In the genomic region with DNA sequence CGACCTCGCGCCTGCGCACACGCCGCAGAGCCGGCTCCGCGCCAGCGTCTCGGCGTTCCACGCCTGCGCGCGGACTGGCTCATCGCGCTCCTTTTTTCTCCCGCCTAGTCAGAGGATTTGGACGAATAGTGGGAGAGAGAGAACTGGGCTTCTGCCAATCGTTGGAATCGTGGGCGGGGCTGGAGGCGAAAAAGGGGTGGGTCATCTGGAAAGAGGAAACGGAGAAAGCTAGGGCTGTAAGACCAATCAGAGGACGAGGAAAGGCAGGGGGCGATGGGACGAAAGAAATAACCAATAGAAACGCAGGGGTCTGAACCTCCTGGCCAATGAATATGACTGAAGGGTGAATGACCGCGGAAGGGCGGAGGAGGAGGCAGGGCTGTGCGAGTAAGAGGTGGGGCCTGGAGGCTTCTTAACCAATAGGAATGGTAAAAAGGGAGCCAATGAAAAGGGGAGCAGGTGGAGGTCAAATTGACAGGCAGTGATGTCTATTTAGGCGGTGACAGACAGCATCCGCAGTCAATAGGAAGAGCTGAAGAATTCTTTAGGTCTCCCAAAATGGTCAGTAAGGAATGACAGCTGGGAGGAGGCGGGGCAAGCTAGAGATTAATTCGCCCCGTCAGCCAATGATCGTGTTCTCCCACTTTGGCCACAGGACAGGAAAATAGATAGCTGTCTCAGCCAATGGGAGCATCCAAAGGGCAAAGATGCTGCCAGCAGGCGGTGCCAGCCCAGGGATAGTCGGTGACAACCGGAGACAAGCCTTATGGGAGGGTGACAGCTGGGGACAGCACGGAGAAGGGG, we compare ENCODE assay signal across 1 cellular context.
A peak's percentile ranks its signal among the peaks of the same experiment; 100 is the strongest.
TF ChIP-seq lines count a peak whose summit lies in the region.

A gene with protein sequence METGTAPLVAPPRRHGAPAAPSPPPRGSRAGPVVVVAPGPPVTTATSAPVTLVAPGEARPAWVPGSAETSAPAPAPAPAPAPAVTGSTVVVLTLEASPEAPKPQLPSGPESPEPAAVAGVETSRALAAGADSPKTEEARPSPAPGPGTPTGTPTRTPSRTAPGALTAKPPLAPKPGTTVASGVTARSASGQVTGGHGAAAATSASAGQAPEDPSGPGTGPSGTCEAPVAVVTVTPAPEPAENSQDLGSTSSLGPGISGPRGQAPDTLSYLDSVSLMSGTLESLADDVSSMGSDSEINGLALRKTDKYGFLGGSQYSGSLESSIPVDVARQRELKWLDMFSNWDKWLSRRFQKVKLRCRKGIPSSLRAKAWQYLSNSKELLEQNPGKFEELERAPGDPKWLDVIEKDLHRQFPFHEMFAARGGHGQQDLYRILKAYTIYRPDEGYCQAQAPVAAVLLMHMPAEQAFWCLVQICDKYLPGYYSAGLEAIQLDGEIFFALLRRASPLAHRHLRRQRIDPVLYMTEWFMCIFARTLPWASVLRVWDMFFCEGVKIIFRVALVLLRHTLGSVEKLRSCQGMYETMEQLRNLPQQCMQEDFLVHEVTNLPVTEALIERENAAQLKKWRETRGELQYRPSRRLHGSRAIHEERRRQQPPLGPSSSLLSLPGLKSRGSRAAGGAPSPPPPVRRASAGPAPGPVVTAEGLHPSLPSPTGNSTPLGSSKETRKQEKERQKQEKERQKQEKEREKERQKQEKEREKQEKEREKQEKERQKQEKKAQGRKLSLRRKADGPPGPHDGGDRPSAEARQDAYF (minus strand): TSS at position 51 of the 804 bp plus-strand sequence. CDS start 311 bp downstream, outside the sequence.

TF ChIP-seq in HepG2, 621 proteins besides CTCF, POLR2A, EP300 and RAD21 (continued from another document and continues in another):
- TF ChIP-seq ZNF670 (CRISPR knock-in tag; IDR thresholded peaks at IDR 0.05; ENCODE audit: borderline replicate concordance) (no peak), GATAD2A (CRISPR knock-in tag; IDR thresholded peaks at IDR 0.05) (peak; percentile 30; the same call in 1 of the 2 replicates), SMARCE1 (IDR thresholded peaks at IDR 0.05; ENCODE audit: borderline replicate concordance) (no peak), ZNF75D (CRISPR knock-in tag; IDR thresholded peaks at IDR 0.05; ENCODE audit: borderline replicate concordance) (no peak), ZNF138 (CRISPR knock-in tag; IDR thresholded peaks at IDR 0.05; ENCODE audit: low read depth) (no peak), ZBTB3 (CRISPR knock-in tag; IDR thresholded peaks at IDR 0.05; ENCODE audit: borderline replicate concordance, low read depth) (no peak), TEAD3 (CRISPR knock-in tag; optimal IDR thresholded peaks at IDR 0.05; ENCODE audit: borderline replicate concordance) (peak; percentile 29), NCOR1 (IDR thresholded peaks at IDR 0.05; ENCODE audit: borderline replicate concordance, low read length) (peak; percentile 65; the same call in 1 of the 2 replicates), SNRNP70 (IDR thresholded peaks at IDR 0.05; ENCODE audit: low read depth, low read length) (no peak), RBFOX2 (IDR thresholded peaks at IDR 0.05; ENCODE audit: low read depth, low read length) (peak; percentile 63; the same call in 1 of the 2 replicates), MAZ (IDR thresholded peaks at IDR 0.05; ENCODE audit: borderline replicate concordance, low read depth, low read length) (no peak), MAZ (CRISPR knock-in tag; IDR thresholded peaks at IDR 0.05; ENCODE audit: low read depth) (0 out of 2 replicates have a peak, but pooled peaks have one; percentile 43), HOXA5 (CRISPR knock-in tag; IDR thresholded peaks at IDR 0.05) (peak; percentile 100), FOXA1 (IDR thresholded peaks at IDR 0.05) (no peak), FOXA1 (CRISPR knock-in tag; IDR thresholded peaks at IDR 0.05) (peak; percentile 47), ISX (CRISPR knock-in tag; conservative IDR thresholded peaks at IDR 0.05) (no peak), RCOR2 (CRISPR knock-in tag; IDR thresholded peaks at IDR 0.05) (no peak), SYNCRIP (IDR thresholded peaks at IDR 0.05; ENCODE audit: insufficient read depth, low read depth, low read length) (no peak), NR2F1 (CRISPR knock-in tag; IDR thresholded peaks at IDR 0.05) (no peak), YY1 (IDR thresholded peaks at IDR 0.05; ENCODE audit: insufficient read depth, insufficient replicate concordance, low read depth, low read length) (peak; percentile 32), SIX1 (CRISPR knock-in tag; IDR thresholded peaks at IDR 0.05; ENCODE audit: borderline replicate concordance) (no peak; the same call in 1 of the 2 replicates), SOX6 (IDR thresholded peaks at IDR 0.05) (no peak), SOX6 (CRISPR knock-in tag; IDR thresholded peaks at IDR 0.05) (peak; percentile 19; the same call in 1 of the 2 replicates), YEATS2 (CRISPR knock-in tag; IDR thresholded peaks at IDR 0.05; ENCODE audit: borderline replicate concordance) (peak; percentile 62; the same call in 1 of the 2 replicates), MIER2 (CRISPR knock-in tag; IDR thresholded peaks at IDR 0.05) (no peak), SIN3A (IDR thresholded peaks at IDR 0.05; ENCODE audit: borderline replicate concordance, low read depth, low read length) (peak; percentile 71; the same call in 1 of the 2 replicates), MAFF (IDR thresholded peaks at IDR 0.05; ENCODE audit: low read depth, low read length) (peak; percentile 70), GABPB1 (CRISPR knock-in tag; IDR thresholded peaks at IDR 0.05) (peak; percentile 74), JUNB (CRISPR knock-in tag; IDR thresholded peaks at IDR 0.05; ENCODE audit: borderline replicate concordance) (no peak)
- TF ChIP-seq, protein P1, sequence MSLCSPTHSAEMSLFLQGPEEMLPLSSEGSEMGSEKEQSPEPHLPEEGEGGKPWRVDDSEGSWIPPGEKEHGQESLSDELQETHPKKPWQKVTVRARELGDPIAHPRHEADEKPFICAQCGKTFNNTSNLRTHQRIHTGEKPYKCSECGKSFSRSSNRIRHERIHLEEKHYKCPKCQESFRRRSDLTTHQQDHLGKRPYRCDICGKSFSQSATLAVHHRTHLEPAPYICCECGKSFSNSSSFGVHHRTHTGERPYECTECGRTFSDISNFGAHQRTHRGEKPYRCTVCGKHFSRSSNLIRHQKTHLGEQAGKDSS (CRISPR knock-in tag; IDR thresholded peaks at IDR 0.05; ENCODE audit: borderline replicate concordance, low read depth): 0 out of 2 replicates have a peak, but pooled peaks have one; percentile 16
- TF ChIP-seq, protein P2, sequence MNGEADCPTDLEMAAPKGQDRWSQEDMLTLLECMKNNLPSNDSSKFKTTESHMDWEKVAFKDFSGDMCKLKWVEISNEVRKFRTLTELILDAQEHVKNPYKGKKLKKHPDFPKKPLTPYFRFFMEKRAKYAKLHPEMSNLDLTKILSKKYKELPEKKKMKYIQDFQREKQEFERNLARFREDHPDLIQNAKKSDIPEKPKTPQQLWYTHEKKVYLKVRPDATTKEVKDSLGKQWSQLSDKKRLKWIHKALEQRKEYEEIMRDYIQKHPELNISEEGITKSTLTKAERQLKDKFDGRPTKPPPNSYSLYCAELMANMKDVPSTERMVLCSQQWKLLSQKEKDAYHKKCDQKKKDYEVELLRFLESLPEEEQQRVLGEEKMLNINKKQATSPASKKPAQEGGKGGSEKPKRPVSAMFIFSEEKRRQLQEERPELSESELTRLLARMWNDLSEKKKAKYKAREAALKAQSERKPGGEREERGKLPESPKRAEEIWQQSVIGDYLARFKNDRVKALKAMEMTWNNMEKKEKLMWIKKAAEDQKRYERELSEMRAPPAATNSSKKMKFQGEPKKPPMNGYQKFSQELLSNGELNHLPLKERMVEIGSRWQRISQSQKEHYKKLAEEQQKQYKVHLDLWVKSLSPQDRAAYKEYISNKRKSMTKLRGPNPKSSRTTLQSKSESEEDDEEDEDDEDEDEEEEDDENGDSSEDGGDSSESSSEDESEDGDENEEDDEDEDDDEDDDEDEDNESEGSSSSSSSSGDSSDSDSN (CRISPR knock-in tag; IDR thresholded peaks at IDR 0.05): no peak
- TF ChIP-seq, protein P3, sequence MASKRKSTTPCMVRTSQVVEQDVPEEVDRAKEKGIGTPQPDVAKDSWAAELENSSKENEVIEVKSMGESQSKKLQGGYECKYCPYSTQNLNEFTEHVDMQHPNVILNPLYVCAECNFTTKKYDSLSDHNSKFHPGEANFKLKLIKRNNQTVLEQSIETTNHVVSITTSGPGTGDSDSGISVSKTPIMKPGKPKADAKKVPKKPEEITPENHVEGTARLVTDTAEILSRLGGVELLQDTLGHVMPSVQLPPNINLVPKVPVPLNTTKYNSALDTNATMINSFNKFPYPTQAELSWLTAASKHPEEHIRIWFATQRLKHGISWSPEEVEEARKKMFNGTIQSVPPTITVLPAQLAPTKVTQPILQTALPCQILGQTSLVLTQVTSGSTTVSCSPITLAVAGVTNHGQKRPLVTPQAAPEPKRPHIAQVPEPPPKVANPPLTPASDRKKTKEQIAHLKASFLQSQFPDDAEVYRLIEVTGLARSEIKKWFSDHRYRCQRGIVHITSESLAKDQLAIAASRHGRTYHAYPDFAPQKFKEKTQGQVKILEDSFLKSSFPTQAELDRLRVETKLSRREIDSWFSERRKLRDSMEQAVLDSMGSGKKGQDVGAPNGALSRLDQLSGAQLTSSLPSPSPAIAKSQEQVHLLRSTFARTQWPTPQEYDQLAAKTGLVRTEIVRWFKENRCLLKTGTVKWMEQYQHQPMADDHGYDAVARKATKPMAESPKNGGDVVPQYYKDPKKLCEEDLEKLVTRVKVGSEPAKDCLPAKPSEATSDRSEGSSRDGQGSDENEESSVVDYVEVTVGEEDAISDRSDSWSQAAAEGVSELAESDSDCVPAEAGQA (IDR thresholded peaks at IDR 0.05; ENCODE audit: low read depth): 0 out of 2 replicates have a peak, but pooled peaks have one; percentile 32
- TF ChIP-seq, protein P3 (CRISPR knock-in tag; IDR thresholded peaks at IDR 0.05; ENCODE audit: borderline replicate concordance): no peak
- TF ChIP-seq, protein P4, sequence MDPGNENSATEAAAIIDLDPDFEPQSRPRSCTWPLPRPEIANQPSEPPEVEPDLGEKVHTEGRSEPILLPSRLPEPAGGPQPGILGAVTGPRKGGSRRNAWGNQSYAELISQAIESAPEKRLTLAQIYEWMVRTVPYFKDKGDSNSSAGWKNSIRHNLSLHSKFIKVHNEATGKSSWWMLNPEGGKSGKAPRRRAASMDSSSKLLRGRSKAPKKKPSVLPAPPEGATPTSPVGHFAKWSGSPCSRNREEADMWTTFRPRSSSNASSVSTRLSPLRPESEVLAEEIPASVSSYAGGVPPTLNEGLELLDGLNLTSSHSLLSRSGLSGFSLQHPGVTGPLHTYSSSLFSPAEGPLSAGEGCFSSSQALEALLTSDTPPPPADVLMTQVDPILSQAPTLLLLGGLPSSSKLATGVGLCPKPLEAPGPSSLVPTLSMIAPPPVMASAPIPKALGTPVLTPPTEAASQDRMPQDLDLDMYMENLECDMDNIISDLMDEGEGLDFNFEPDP (CRISPR knock-in tag; conservative IDR thresholded peaks at IDR 0.05): no peak
- TF ChIP-seq, protein P5, sequence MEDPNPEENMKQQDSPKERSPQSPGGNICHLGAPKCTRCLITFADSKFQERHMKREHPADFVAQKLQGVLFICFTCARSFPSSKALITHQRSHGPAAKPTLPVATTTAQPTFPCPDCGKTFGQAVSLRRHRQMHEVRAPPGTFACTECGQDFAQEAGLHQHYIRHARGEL (CRISPR knock-in tag; IDR thresholded peaks at IDR 0.05): no peak
- TF ChIP-seq, protein P6, sequence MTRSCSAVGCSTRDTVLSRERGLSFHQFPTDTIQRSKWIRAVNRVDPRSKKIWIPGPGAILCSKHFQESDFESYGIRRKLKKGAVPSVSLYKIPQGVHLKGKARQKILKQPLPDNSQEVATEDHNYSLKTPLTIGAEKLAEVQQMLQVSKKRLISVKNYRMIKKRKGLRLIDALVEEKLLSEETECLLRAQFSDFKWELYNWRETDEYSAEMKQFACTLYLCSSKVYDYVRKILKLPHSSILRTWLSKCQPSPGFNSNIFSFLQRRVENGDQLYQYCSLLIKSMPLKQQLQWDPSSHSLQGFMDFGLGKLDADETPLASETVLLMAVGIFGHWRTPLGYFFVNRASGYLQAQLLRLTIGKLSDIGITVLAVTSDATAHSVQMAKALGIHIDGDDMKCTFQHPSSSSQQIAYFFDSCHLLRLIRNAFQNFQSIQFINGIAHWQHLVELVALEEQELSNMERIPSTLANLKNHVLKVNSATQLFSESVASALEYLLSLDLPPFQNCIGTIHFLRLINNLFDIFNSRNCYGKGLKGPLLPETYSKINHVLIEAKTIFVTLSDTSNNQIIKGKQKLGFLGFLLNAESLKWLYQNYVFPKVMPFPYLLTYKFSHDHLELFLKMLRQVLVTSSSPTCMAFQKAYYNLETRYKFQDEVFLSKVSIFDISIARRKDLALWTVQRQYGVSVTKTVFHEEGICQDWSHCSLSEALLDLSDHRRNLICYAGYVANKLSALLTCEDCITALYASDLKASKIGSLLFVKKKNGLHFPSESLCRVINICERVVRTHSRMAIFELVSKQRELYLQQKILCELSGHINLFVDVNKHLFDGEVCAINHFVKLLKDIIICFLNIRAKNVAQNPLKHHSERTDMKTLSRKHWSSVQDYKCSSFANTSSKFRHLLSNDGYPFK (CRISPR knock-in tag; IDR thresholded peaks at IDR 0.05; ENCODE audit: borderline replicate concordance): peak; percentile 56; the same call in 1 of the 2 replicates
- TF ChIP-seq, protein P7, sequence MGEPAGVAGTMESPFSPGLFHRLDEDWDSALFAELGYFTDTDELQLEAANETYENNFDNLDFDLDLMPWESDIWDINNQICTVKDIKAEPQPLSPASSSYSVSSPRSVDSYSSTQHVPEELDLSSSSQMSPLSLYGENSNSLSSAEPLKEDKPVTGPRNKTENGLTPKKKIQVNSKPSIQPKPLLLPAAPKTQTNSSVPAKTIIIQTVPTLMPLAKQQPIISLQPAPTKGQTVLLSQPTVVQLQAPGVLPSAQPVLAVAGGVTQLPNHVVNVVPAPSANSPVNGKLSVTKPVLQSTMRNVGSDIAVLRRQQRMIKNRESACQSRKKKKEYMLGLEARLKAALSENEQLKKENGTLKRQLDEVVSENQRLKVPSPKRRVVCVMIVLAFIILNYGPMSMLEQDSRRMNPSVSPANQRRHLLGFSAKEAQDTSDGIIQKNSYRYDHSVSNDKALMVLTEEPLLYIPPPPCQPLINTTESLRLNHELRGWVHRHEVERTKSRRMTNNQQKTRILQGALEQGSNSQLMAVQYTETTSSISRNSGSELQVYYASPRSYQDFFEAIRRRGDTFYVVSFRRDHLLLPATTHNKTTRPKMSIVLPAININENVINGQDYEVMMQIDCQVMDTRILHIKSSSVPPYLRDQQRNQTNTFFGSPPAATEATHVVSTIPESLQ (CRISPR knock-in tag; conservative IDR thresholded peaks at IDR 0.05): 0 out of 2 replicates have a peak, but pooled peaks have one; percentile 19
